14 cellular contexts compared by ENCODE assay signal in the genomic region with DNA sequence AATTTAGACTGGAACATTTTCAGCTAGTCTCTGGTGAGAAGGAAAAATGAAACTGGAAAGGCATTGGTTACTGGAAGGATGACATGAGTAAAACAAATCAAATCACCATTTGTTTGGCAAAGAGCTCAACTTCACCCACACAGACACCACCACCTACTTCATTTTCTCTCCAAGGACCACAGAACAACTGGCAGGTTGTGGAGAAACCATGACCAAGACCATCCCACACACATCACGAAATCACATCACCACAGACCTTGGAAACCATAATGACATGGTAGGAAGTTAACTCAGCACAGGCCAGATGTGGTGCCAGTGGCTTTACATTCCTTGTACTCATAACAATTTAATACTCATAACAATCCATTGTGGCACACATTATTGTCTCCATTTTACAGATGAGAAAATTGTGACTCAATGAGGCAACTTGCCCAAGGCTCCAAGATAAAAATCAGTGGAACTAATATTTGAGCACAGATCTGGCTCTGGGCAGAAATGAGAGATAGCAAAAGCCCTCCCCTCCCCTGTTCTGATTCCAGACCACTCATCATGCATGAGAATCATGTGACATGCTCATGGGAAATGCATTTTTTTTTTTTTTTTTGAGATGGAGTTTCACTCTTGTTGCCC. TPM values are rescaled to one million over a fixed set of nuclear protein-coding genes. Genes with fewer than 3 reads are reported as not detected.
DNase-seq lines count a peak whose midpoint lies in the region; ATAC-seq lines count a peak whose summit lies in the region.
"Had no signal": no experiment of that assay in that cellular context is flagged by ENCODE, and none has a peak within 500 bp of the region (broad histone marks: within the 10 kb centered on the region; RNA-seq: fewer than 3 reads in every experiment).

No MANE protein-coding gene starts in this region.

- H3K27ac Mint-ChIP-seq in activated CD4-positive, alpha-beta memory T cell treated with anti-CD3 and anti-CD28 coated beads, Interleukin-2, amount 10 ng/mL, durations not matched to agents 7 days and 5 days = no peak overlapping the region
- no peak overlapping the region for H3K27ac Mint-ChIP-seq in stimulated activated naive B cell treated with anti-CD40 and anti-IgM and Interleukin-4, amounts not matched to agents 10 μg/mL and 1 μg/mL and 100 μg/mL, for 72 hours

- H3K4me3 Mint-ChIP-seq in activated CD4-positive, alpha-beta memory T cell treated with anti-CD3 and anti-CD28 coated beads, Interleukin-2, amount 10 ng/mL, durations not matched to agents 7 days and 5 days = no peak overlapping the region
- no peak overlapping the region for H3K4me3 Mint-ChIP-seq in stimulated activated naive B cell treated with anti-CD40 and anti-IgM and Interleukin-4, amounts not matched to agents 10 μg/mL and 1 μg/mL and 100 μg/mL, for 72 hours

- H3K4me1 Mint-ChIP-seq in activated CD4-positive, alpha-beta memory T cell treated with anti-CD3 and anti-CD28 coated beads, Interleukin-2, amount 10 ng/mL, durations not matched to agents 7 days and 5 days = peaks cover 25% of the 10 kb centered on the region
- no peaks in the 10 kb centered on the region for H3K4me1 Mint-ChIP-seq in stimulated activated naive B cell treated with anti-CD40 and anti-IgM and Interleukin-4, amounts not matched to agents 10 μg/mL and 1 μg/mL and 100 μg/mL, for 72 hours

- CTCF ChIA-PET in activated CD4-positive, alpha-beta memory T cell treated with anti-CD3 and anti-CD28 coated beads, Interleukin-2, amount 10 ng/mL, durations not matched to agents 7 days and 5 days (lab: Charles Lee) = interaction anchor here (0.7 to 2.7 kb wide), 5 partner anchors 8 to 708 kb away, joined by 3 to 13 read pairs (median 4); partner anchors contain the start of gene PDCL

- H3K36me3 Mint-ChIP-seq in activated CD4-positive, alpha-beta memory T cell treated with anti-CD3 and anti-CD28 coated beads, Interleukin-2, amount 10 ng/mL, durations not matched to agents 7 days and 5 days (ENCODE audit: low read depth) = peaks cover 5% of the 10 kb centered on the region
- peaks cover 0 to 8% of the 10 kb centered on the region in 2 donors for H3K36me3 Mint-ChIP-seq in stimulated activated naive B cell treated with anti-CD40 and anti-IgM and Interleukin-4, amounts not matched to agents 10 μg/mL and 1 μg/mL and 100 μg/mL, for 72 hours

- H3K27me3 Mint-ChIP-seq in activated CD4-positive, alpha-beta memory T cell treated with anti-CD3 and anti-CD28 coated beads, Interleukin-2, amount 10 ng/mL, durations not matched to agents 7 days and 5 days = no peaks in the 10 kb centered on the region
- H3K27me3 Mint-ChIP-seq in stimulated activated naive B cell treated with anti-CD40 and anti-IgM and Interleukin-4, amounts not matched to agents 10 μg/mL and 1 μg/mL and 100 μg/mL, for 72 hours = no peaks in the 10 kb centered on the region
- H3K27me3 Mint-ChIP-seq: naive thymus-derived CD8-positive, alpha-beta T cell had no signal

- peaks cover 6% of the 10 kb centered on the region for H3K9me3 Mint-ChIP-seq in activated CD4-positive, alpha-beta memory T cell treated with anti-CD3 and anti-CD28 coated beads, Interleukin-2, amount 10 ng/mL, durations not matched to agents 7 days and 5 days
- H3K9me3 Mint-ChIP-seq in stimulated activated naive B cell treated with anti-CD40 and anti-IgM and Interleukin-4, amounts not matched to agents 10 μg/mL and 1 μg/mL and 100 μg/mL, for 72 hours = no peaks in the 10 kb centered on the region
- H3K9me3 Mint-ChIP-seq: naive thymus-derived CD8-positive, alpha-beta T cell had no signal

- POLR2A ChIA-PET in activated CD4-positive, alpha-beta memory T cell treated with anti-CD3 and anti-CD28 coated beads, Interleukin-2, amount 10 ng/mL, durations not matched to agents 7 days and 5 days (lab: Charles Lee) = interaction anchor here (1.4 to 1.9 kb wide), 3 partner anchors 9 to 343 kb away, joined by 3 to 5 read pairs (median 4); no protein-coding TSS in a partner anchor

- peak; percentile 64 for DNase-seq in activated naive CD4-positive, alpha-beta T cell treated with Interleukin-2 at 50 U/mL for 16 hours
- no peak for DNase-seq in activated naive CD4-positive, alpha-beta T cell (lab: John Stamatoyannopoulos, UW)
- DNase-seq in activated CD4-positive, alpha-beta memory T cell treated with anti-CD3 and anti-CD28 coated beads, Interleukin-2, amount 10 ng/mL, durations not matched to agents 7 days and 5 days = peak; percentile 41
- DNase-seq in fibroblast of peridontal ligament (ENCODE audit: extremely low read depth) (peak; percentile 67), GM19238 (ENCODE audit: insufficient read length, low spot score) (no peak)
- no peak for DNase-seq in stimulated activated naive B cell treated with anti-CD40 and anti-IgM and Interleukin-4, amounts not matched to agents 10 μg/mL and 1 μg/mL and 100 μg/mL, for 72 hours
- DNase-seq: amniotic stem cell, NCI-H524, PC-3, tibial artery had no signal

- peak; percentile 24 to 50 for ATAC-seq in stimulated activated naive B cell treated with anti-CD40 and anti-IgM and Interleukin-4, amounts not matched to agents 10 μg/mL and 1 μg/mL and 100 μg/mL, for 72 hours (replicated peaks)
- ATAC-seq in GM19023 (IDR thresholded peaks at IDR 0.05; ENCODE audit: unreplicated experiment) (no peak), HG02870 (IDR thresholded peaks at IDR 0.05; ENCODE audit: unreplicated experiment) (no peak)
- ATAC-seq: PC-3 had no signal

RNA-seq across cellular contexts. Expression of gene OR1K1, which starts 7.5 kb away (rescaled TPM):
- total RNA-seq in activated CD4-positive, alpha-beta memory T cell treated with anti-CD3 and anti-CD28 coated beads, Interleukin-2, amount 10 ng/mL, durations not matched to agents 7 days and 5 days = not detected
- total RNA-seq: liver; naive thymus-derived CD8-positive, alpha-beta T cell; PC-3 had no signal

RNA-seq across cellular contexts. Expression of gene OR5C1, which starts 18.7 kb away (rescaled TPM):
- not detected for total RNA-seq in activated CD4-positive, alpha-beta memory T cell treated with anti-CD3 and anti-CD28 coated beads, Interleukin-2, amount 10 ng/mL, durations not matched to agents 7 days and 5 days
- total RNA-seq: liver; naive thymus-derived CD8-positive, alpha-beta T cell; PC-3 had no signal

RNA-seq across cellular contexts. Expression of gene PDCL, which starts 21.0 kb away (rescaled TPM):
- total RNA-seq in activated CD4-positive, alpha-beta memory T cell treated with anti-CD3 and anti-CD28 coated beads, Interleukin-2, amount 10 ng/mL, durations not matched to agents 7 days and 5 days = 10 to 100 TPM; 23.0 to 24.2 TPM

Comparison
In these comparisons a context has a peak if more than half of its experiments do, and no peak if none do; other contexts are left out.
1. DNase-seq: peak in activated naive CD4-positive, alpha-beta T cell treated with Interleukin-2 at 50 U/mL for 16 hours (single experiment), activated CD4-positive, alpha-beta memory T cell treated with anti-CD3 and anti-CD28 coated beads, Interleukin-2, amount 10 ng/mL, durations not matched to agents 7 days and 5 days (single experiment) and fibroblast of peridontal ligament (single experiment); none in activated naive CD4-positive, alpha-beta T cell (0 of 4), stimulated activated naive B cell treated with anti-CD40 and anti-IgM and Interleukin-4, amounts not matched to agents 10 μg/mL and 1 μg/mL and 100 μg/mL, for 72 hours (single experiment) and GM19238 (single experiment).
2. ATAC-seq: peak in stimulated activated naive B cell treated with anti-CD40 and anti-IgM and Interleukin-4, amounts not matched to agents 10 μg/mL and 1 μg/mL and 100 μg/mL, for 72 hours (2 of 2); none in GM19023 (single experiment) and HG02870 (single experiment).